6 cellular contexts compared by ENCODE assay signal in the genomic region with DNA sequence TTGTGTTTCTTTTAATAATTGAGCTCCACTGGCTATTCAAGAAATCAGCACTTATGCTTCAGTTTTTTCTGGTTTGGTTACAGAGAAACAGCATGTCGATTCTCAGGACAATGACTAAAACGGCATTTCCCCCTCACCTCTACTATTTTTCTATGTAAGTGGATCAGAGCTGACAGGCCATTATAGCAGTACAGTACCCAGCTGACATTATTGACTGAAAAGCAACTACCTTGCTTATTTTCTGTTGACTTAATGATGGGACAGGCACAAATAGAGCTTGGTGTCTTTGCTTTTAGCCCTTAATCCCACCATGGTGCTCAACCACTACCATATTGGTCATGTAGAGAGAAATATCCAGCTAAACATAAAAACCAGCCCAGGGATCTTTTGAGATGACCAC.
"Had no signal": no experiment of that assay in that cellular context is flagged by ENCODE, and none has a peak within 500 bp of the region (broad histone marks: within the 10 kb centered on the region; RNA-seq: fewer than 3 reads in every experiment).

No MANE protein-coding gene starts in this region.

- DNase-seq: GF-D8 had no signal

- ATAC-seq: GM12878 had no signal

- FAIRE-seq: GM12878, GM12891, GM12892, GM18507, GM19239 had no signal

- H3K4me3 ChIP-seq: GM12878 had no signal
